Comparison of ENCODE assay signal across 8 cellular contexts in genomic region chr10:119250641-119251314, GRCh38. TPM values are rescaled to one million over a fixed set of nuclear protein-coding genes. Genes with fewer than 3 reads are reported as not detected.
A peak's percentile ranks its signal among the peaks of the same experiment; 100 is the strongest.
DNase-seq lines count a peak whose midpoint lies in the region; ATAC-seq and TF ChIP-seq lines count a peak whose summit lies in the region.

No MANE protein-coding gene starts in this region.

- peak overlapping the region; percentile 9 to 87 (median 84) for H3K27ac ChIP-seq in esophagus squamous epithelium

- POLR2A ChIA-PET in naive thymus-derived CD8-positive, alpha-beta T cell (lab: Charles Lee), result no interaction called here

- H3K27me3 ChIP-seq in esophagus squamous epithelium, result no peaks in the 10 kb centered on the region

- TF ChIP-seq CTCF in esophagus squamous epithelium (IDR thresholded peaks at IDR 0.05), result no peak

- 46 to 59% methylated on average over 10 of the region's 10 CpGs for whole genome bisulfite sequencing in esophagus squamous epithelium, 2 donors

- H3K36me3 ChIP-seq in esophagus squamous epithelium, result no peaks in the 10 kb centered on the region

- peak overlapping the region in 5 of 10 donors; percentile 30 to 74 (median 52) for H3K27ac Mint-ChIP-seq in naive thymus-derived CD8-positive, alpha-beta T cell

- ATAC-seq in HG03460 (IDR thresholded peaks at IDR 0.05; ENCODE audit: unreplicated experiment), result no peak
- no peak for ATAC-seq in naive thymus-derived CD8-positive, alpha-beta T cell

- peaks cover 4 to 21% (median 18%) of the 10 kb centered on the region in 4 donors for H3K4me1 Mint-ChIP-seq in naive thymus-derived CD8-positive, alpha-beta T cell

- H3K4me3 ChIP-seq in esophagus squamous epithelium, result no peak overlapping the region

- intact Hi-C loops in esophagus squamous epithelium (cut with DNase I), result no loop called here
- intact Hi-C loops in posterior vena cava (cut with DNase I), result loop anchor here in 1 of 2 donors (5.0 kb wide), 1 partner anchor 43 kb away; the partner anchor contains the start of gene GRK5

- H3K27me3 Mint-ChIP-seq in naive thymus-derived CD8-positive, alpha-beta T cell, result no peaks in the 10 kb centered on the region

- no peak overlapping the region for H3K4me3 Mint-ChIP-seq in naive thymus-derived CD8-positive, alpha-beta T cell

- no peak for TF ChIP-seq POLR2A in esophagus squamous epithelium (IDR thresholded peaks at IDR 0.05)

- H3K9me3 Mint-ChIP-seq in naive thymus-derived CD8-positive, alpha-beta T cell, result no peaks in the 10 kb centered on the region

- DNase-seq in ELR (ENCODE audit: low read depth), result peak; percentile 97
- peak; percentile 64 for DNase-seq in RPMI7951 (ENCODE audit: low read depth)
- DNase-seq in esophagus squamous epithelium (lab: John Stamatoyannopoulos, UW), result no peak
- peak; percentile 24 for DNase-seq in posterior vena cava (ENCODE audit: low spot score)
- DNase-seq in naive thymus-derived CD8-positive, alpha-beta T cell, result no peak
- DNase-seq in cerebellar nuclear complex (lab: John Stamatoyannopoulos, UW), result no peak
- DNase-seq in Kasumi-1 (lab: John Stamatoyannopoulos, UW), result no peak

- peaks cover 0 to 3% (median under 1%) of the 10 kb centered on the region in 3 donors for H3K36me3 Mint-ChIP-seq in naive thymus-derived CD8-positive, alpha-beta T cell

- H3K4me1 ChIP-seq in esophagus squamous epithelium, result peaks cover 0 to 93% (median 60%) of the 10 kb centered on the region in 3 donors

- H3K9me3 ChIP-seq in esophagus squamous epithelium, result no peaks in the 10 kb centered on the region

RNA-seq across cellular contexts. Expression of gene GRK5, which starts 43.4 kb away (rescaled TPM):
- total RNA-seq in RPMI7951 (2014; rRNA removed; shearing (Covaris generic)), result 2.7 and 2.9 TPM in 2 replicates
- 10 to 100 TPM in 1 of 4 donors, 1 to 10 TPM in 3; 2.4 to 18.9 (median 6.3) TPM for total RNA-seq in esophagus squamous epithelium
- total RNA-seq in posterior vena cava, result 10 to 100 TPM; 40.0 to 57.5 TPM
- total RNA-seq in naive thymus-derived CD8-positive, alpha-beta T cell, result 10 to 100 TPM; 22.6 to 23.2 TPM
- 10 to 100 TPM in 2 of 3 donors, 1 to 10 TPM in 1; 4.4 to 11.0 (median 10.0) TPM for polyA plus RNA-seq in naive thymus-derived CD8-positive, alpha-beta T cell

Comparison
In these comparisons a context has a peak if more than half of its experiments do, and no peak if none do; other contexts are left out.
1. DNase-seq: peak in ELR (single experiment), RPMI7951 (single experiment) and posterior vena cava (single experiment); none in esophagus squamous epithelium (single experiment), naive thymus-derived CD8-positive, alpha-beta T cell (0 of 10), cerebellar nuclear complex (0 of 2) and Kasumi-1 (0 of 2).